13 cellular contexts compared by ENCODE assay signal in genomic region chr18:45951021-45951714, GRCh38. TPM values are rescaled to one million over a fixed set of nuclear protein-coding genes. Genes with fewer than 3 reads are reported as not detected.
A peak's percentile ranks its signal among the peaks of the same experiment; 100 is the strongest.
DNase-seq lines count a peak whose midpoint lies in the region; ATAC-seq and TF ChIP-seq lines count a peak whose summit lies in the region.
"Had no signal": no experiment of that assay in that cellular context is flagged by ENCODE, and none has a peak within 500 bp of the region (broad histone marks: within the 10 kb centered on the region; RNA-seq: fewer than 3 reads in every experiment).

No MANE protein-coding gene starts in this region.

- no peak for ATAC-seq in naive thymus-derived CD8-positive, alpha-beta T cell
- ATAC-seq in left ventricle myocardium superior, result no peak
- ATAC-seq: activated CD4-positive, CD25-positive, alpha-beta regulatory T cell treated with anti-CD3 and anti-CD28 coated beads, Interleukin-2, amount 50 U/mL, for 24 hours; stimulated activated naive B cell treated with anti-CD40 and anti-IgM and Interleukin-4, amounts not matched to agents 10 μg/mL and 1 μg/mL and 100 μg/mL, for 72 hours had no signal

- H2BK5ac ChIP-seq in mesendoderm (ENCODE audit: low read length), result no peak overlapping the region

- H4K5ac ChIP-seq in mesendoderm (ENCODE audit: low read length), result no peak overlapping the region

- H3K4me1 Mint-ChIP-seq in naive thymus-derived CD8-positive, alpha-beta T cell, result peaks cover 7 to 38% (median 26%) of the 10 kb centered on the region in 4 donors
- H3K4me1 Mint-ChIP-seq: stimulated activated naive B cell treated with anti-CD40 and anti-IgM and Interleukin-4, amounts not matched to agents 10 μg/mL and 1 μg/mL and 100 μg/mL, for 72 hours had no signal

- no peak overlapping the region for H3K4ac ChIP-seq in mesendoderm (ENCODE audit: low read depth, low read length)

- no peak overlapping the region for H3K27ac ChIP-seq in mesendoderm (ENCODE audit: low read depth, low read length)

- H3K36me3 Mint-ChIP-seq in naive thymus-derived CD8-positive, alpha-beta T cell, result peaks cover 12 to 99% (median 68%) of the 10 kb centered on the region in 3 donors

- H3K79me2 ChIP-seq in mesendoderm (ENCODE audit: control insufficient read depth, insufficient read depth, low read length), result no peaks in the 10 kb centered on the region

- H3K4me3 Mint-ChIP-seq in naive thymus-derived CD8-positive, alpha-beta T cell, result no peak overlapping the region
- H3K4me3 Mint-ChIP-seq: CD4-positive, alpha-beta T cell; stimulated activated naive B cell treated with anti-CD40 and anti-IgM and Interleukin-4, amounts not matched to agents 10 μg/mL and 1 μg/mL and 100 μg/mL, for 72 hours had no signal

- no peak overlapping the region for H3K23ac ChIP-seq in mesendoderm (ENCODE audit: low read length)

- POLR2A ChIA-PET in naive thymus-derived CD8-positive, alpha-beta T cell (lab: Charles Lee), result no interaction called here

- no peak overlapping the region for H4K8ac ChIP-seq in mesendoderm (ENCODE audit: low read depth, low read length)

- no peaks in the 10 kb centered on the region for H3K9me3 Mint-ChIP-seq in naive thymus-derived CD8-positive, alpha-beta T cell
- H3K9me3 Mint-ChIP-seq: CD4-positive, alpha-beta T cell; stimulated activated naive B cell treated with anti-CD40 and anti-IgM and Interleukin-4, amounts not matched to agents 10 μg/mL and 1 μg/mL and 100 μg/mL, for 72 hours had no signal

- H2AK5ac ChIP-seq in mesendoderm (ENCODE audit: low read length), result no peak overlapping the region

- no peaks in the 10 kb centered on the region for H3K27me3 ChIP-seq in mesendoderm (ENCODE audit: insufficient read depth, low read length, poor library complexity)

- intact Hi-C loops in left ventricle myocardium superior (cut with micrococcal nuclease), result no loop called here

- H3K56ac ChIP-seq in mesendoderm (ENCODE audit: low read length), result no peak overlapping the region

- no peak overlapping the region for H3K4me2 ChIP-seq in mesendoderm (ENCODE audit: low read length)

- peak; percentile 35 for DNase-seq in CD1c-positive myeloid dendritic cell (ENCODE audit: extremely low spot score)
- DNase-seq in NCI-H460 (ENCODE audit: extremely low read depth, low read depth), result peak; percentile 46
- DNase-seq in choroid plexus epithelial cell (ENCODE audit: low read depth), result peak; percentile 93
- peak; percentile 16 for DNase-seq in mesendoderm
- DNase-seq in naive thymus-derived CD8-positive, alpha-beta T cell, result no peak
- DNase-seq in activated effector memory CD4-positive, alpha-beta T cell treated with Interleukin-2 at 50 U/mL for 16 hours, result no peak
- DNase-seq in activated CD4-positive, alpha-beta T cell treated with anti-CD3 and anti-CD28 coated beads, Interleukin-2, amount 50 U/mL, for 1 hour, result no peak
- DNase-seq in left ventricle myocardium superior, result no peak
- DNase-seq: CD4-positive, alpha-beta T cell; hypothalamus; NCI-H2029; stimulated activated naive B cell treated with anti-CD40 and anti-IgM and Interleukin-4, amounts not matched to agents 10 μg/mL and 1 μg/mL and 100 μg/mL, for 72 hours had no signal

- no peak overlapping the region for H3K4me3 ChIP-seq in choroid plexus epithelial cell (ENCODE audit: low read depth, low read length)
- H3K4me3 ChIP-seq in mesendoderm (ENCODE audit: low read length), result no peak overlapping the region

- H2BK15ac ChIP-seq in mesendoderm (replicated peaks; ENCODE audit: low read depth), result no peak overlapping the region

- no peaks in the 10 kb centered on the region for H3K4me1 ChIP-seq in mesendoderm (ENCODE audit: control insufficient read depth, low read depth, low read length)

- no peak overlapping the region for H2BK120ac ChIP-seq in mesendoderm (ENCODE audit: low read depth, low read length)

- H3K27ac Mint-ChIP-seq in naive thymus-derived CD8-positive, alpha-beta T cell, result peak overlapping the region in 1 of 10 donors; percentile 45
- H3K27ac Mint-ChIP-seq: CD4-positive, alpha-beta T cell; stimulated activated naive B cell treated with anti-CD40 and anti-IgM and Interleukin-4, amounts not matched to agents 10 μg/mL and 1 μg/mL and 100 μg/mL, for 72 hours had no signal

- H3K27me3 Mint-ChIP-seq in naive thymus-derived CD8-positive, alpha-beta T cell, result no peaks in the 10 kb centered on the region
- H3K27me3 Mint-ChIP-seq: CD4-positive, alpha-beta T cell; stimulated activated naive B cell treated with anti-CD40 and anti-IgM and Interleukin-4, amounts not matched to agents 10 μg/mL and 1 μg/mL and 100 μg/mL, for 72 hours had no signal

- H3K79me1 ChIP-seq in mesendoderm (ENCODE audit: low read length), result no peaks in the 10 kb centered on the region

- no peak for TF ChIP-seq CTCF in choroid plexus epithelial cell (conservative IDR thresholded peaks at IDR 0.05; ENCODE audit: low read depth, low read length)

- WGBS in mesendoderm (ENCODE audit: extremely low coverage, insufficient coverage, low lambda C conversion rate), result no CpG with 5 or more reads among the region's 4 CpGs

- no peak overlapping the region for H3K18ac ChIP-seq in mesendoderm (ENCODE audit: low read length)

- no peaks in the 10 kb centered on the region for H3K36me3 ChIP-seq in mesendoderm (ENCODE audit: control insufficient read depth, insufficient read depth, low read length)

- H3K9ac ChIP-seq in mesendoderm (ENCODE audit: low read length), result no peak overlapping the region

RNA-seq across cellular contexts. Expression of gene EPG5, which starts 16.0 kb away (rescaled TPM):
- 9.0 and 11.0 TPM in 2 replicates for total RNA-seq in NCI-H460 (2014; rRNA removed; shearing (Covaris generic))
- 6.6 and 7.2 TPM in 2 replicates for polyA plus RNA-seq in NCI-H460 (2014; cell fraction: nucleus; rRNA removed)
- 4.0 TPM for polyA plus RNA-seq in mesendoderm (2013, experiment 1 of 2)
- 3.4 TPM for polyA plus RNA-seq in mesendoderm (2013, experiment 2 of 2)
- 10 to 100 TPM; 49.0 to 53.5 TPM for total RNA-seq in naive thymus-derived CD8-positive, alpha-beta T cell
- polyA plus RNA-seq in naive thymus-derived CD8-positive, alpha-beta T cell, result 1 to 10 TPM; 2.8 to 4.7 (median 3.8) TPM
- total RNA-seq in left ventricle myocardium superior, result 18.7 TPM

Comparison
In these comparisons a context has a peak if more than half of its experiments do, and no peak if none do; other contexts are left out.
1. DNase-seq: peak in CD1c-positive myeloid dendritic cell (single experiment), NCI-H460 (single experiment), choroid plexus epithelial cell (single experiment) and mesendoderm (single experiment); none in naive thymus-derived CD8-positive, alpha-beta T cell (0 of 10), activated effector memory CD4-positive, alpha-beta T cell treated with Interleukin-2 at 50 U/mL for 16 hours (single experiment), activated CD4-positive, alpha-beta T cell treated with anti-CD3 and anti-CD28 coated beads, Interleukin-2, amount 50 U/mL, for 1 hour (single experiment) and left ventricle myocardium superior (single experiment).